Comparison of ENCODE assay signal across 23 cellular contexts in genomic region chr6:152482289-152482688, GRCh38.
DNase-seq lines count a peak whose midpoint lies in the region; ATAC-seq, FAIRE-seq and TF ChIP-seq lines count a peak whose summit lies in the region.
"Had no signal": no experiment of that assay in that cellular context is flagged by ENCODE, and none has a peak within 500 bp of the region (broad histone marks: within the 10 kb centered on the region; RNA-seq: fewer than 3 reads in every experiment).

No MANE protein-coding gene starts in this region.

- DNase-seq in A549 (ENCODE audit: low read depth in 1 of 2, low spot score in 1 of 2) (no peak), IMR-90 (no peak), osteoblast (ENCODE audit: insufficient read length, low spot score, missing footprints) (peak; percentile 59), H7 (no peak)
- no peak for DNase-seq in stimulated activated CD4-positive, alpha-beta T cell treated with anti-CD3 and anti-CD28 coated beads, Interleukin-15, amount 100 ng/mL, for 24 hours
- DNase-seq: 8988T; AML-193; CD4-positive, alpha-beta memory T cell; CD8-positive, alpha-beta memory T cell; COR-L47; DMS 273 treated with DMSO at 0.1 percent for 48 hours; DMS153; DMS53; DMS79; DND-41; EL; GDM1 had no signal

- H3K79me1 ChIP-seq in IMR-90 (ENCODE audit: low read depth in 1 of 2, low read length in 2 of 2) = no peaks in the 10 kb centered on the region; a peak in 1 of 4 replicates

- H3K18ac ChIP-seq in IMR-90 (ENCODE audit: low read depth, low read length) = no peak overlapping the region

- no peak overlapping the region for H3K56ac ChIP-seq in IMR-90 (ENCODE audit: extremely low read depth, insufficient read depth, low read length)

- H4K91ac ChIP-seq in IMR-90 (ENCODE audit: insufficient read depth, low read depth, low read length) = no peak overlapping the region

- H2BK15ac ChIP-seq in IMR-90 (ENCODE audit: low read depth, low read length) = no peak overlapping the region

- H4K20me1 ChIP-seq in IMR-90 (ENCODE audit: insufficient read depth, low read length) (no peaks in the 10 kb centered on the region), osteoblast (ENCODE audit: insufficient read depth, low read length) (no peaks in the 10 kb centered on the region)
- H4K20me1 ChIP-seq: BLaER1 treated with 17β-estradiol and CSF1 and Interleukin-3, amounts not matched to agents 10 nM and 100 nM had no signal

- H3K9me3 ChIP-seq in A549 (no peaks in the 10 kb centered on the region), IMR-90 (ENCODE audit: control insufficient read depth, insufficient read depth, low read length) (no peaks in the 10 kb centered on the region), osteoblast (ENCODE audit: low read depth, low read length) (no peaks in the 10 kb centered on the region)
- H3K9me3 ChIP-seq: BLaER1 treated with 17β-estradiol and CSF1 and Interleukin-3, amounts not matched to agents 10 nM and 100 nM had no signal

- H3K4me3 ChIP-seq in A549 (no peak overlapping the region), IMR-90 (ENCODE audit: insufficient read depth, low read depth, low read length) (no peak overlapping the region), osteoblast (ENCODE audit: insufficient read depth, low read length) (no peak overlapping the region), H7 (ENCODE audit: insufficient read depth, low read depth, low read length) (no peak overlapping the region)
- H3K4me3 ChIP-seq: BLaER1 treated with 17β-estradiol and CSF1 and Interleukin-3, amounts not matched to agents 10 nM and 100 nM; GM12878 had no signal

- no peak overlapping the region for H2AK9ac ChIP-seq in IMR-90 (replicated peaks; ENCODE audit: low read depth, low read length, poor library complexity)

- H3K23ac ChIP-seq in IMR-90 (ENCODE audit: low read depth, low read length) = no peak overlapping the region

- H3K4me2 ChIP-seq in A549 (no peak overlapping the region), IMR-90 (ENCODE audit: low read depth, low read length) (no peak overlapping the region), osteoblast (ENCODE audit: insufficient read depth, low read length) (no peak overlapping the region)
- H3K4me2 ChIP-seq: BLaER1 treated with 17β-estradiol and CSF1 and Interleukin-3, amounts not matched to agents 10 nM and 100 nM had no signal

- POLR2A ChIA-PET in A549 (lab: Yijun Ruan, JAX) (no interaction called here), IMR-90 (lab: Charles Lee; ENCODE audit: unreplicated experiment) (no interaction called here)

- H2AFZ ChIP-seq in IMR-90 (replicated peaks; ENCODE audit: low read length, poor library complexity) (no peak overlapping the region), osteoblast (ENCODE audit: low read length) (no peak overlapping the region)

- intact Hi-C loops in IMR-90 (cut with micrococcal nuclease) = loop anchor here (10.0 kb wide), 1 partner anchor 463 kb away; no protein-coding TSS in a partner anchor

- H2AK5ac ChIP-seq in IMR-90 (ENCODE audit: low read depth, low read length) = no peak overlapping the region

- H3K27ac ChIP-seq in A549 (no peak overlapping the region), IMR-90 (ENCODE audit: insufficient read depth, low read length) (no peak overlapping the region), osteoblast (ENCODE audit: low read depth, low read length) (no peak overlapping the region)
- H3K27ac ChIP-seq: BLaER1 treated with 17β-estradiol and CSF1 and Interleukin-3, amounts not matched to agents 10 nM and 100 nM; C4-2B had no signal

- H3K14ac ChIP-seq in IMR-90 (replicated peaks; ENCODE audit: low read depth, low read length) = no peak overlapping the region

- WGBS in A549 (ENCODE audit: missing lambda C conversion rate) = 88% methylated on average over 1 of the region's 1 CpG
- WGBS in IMR-90 (ENCODE audit: extremely low coverage in 2 of 2, insufficient read length in 1 of 2), 2 experiments = no CpG with 5 or more reads among the region's 1 CpG

- no peak overlapping the region for H2BK5ac ChIP-seq in IMR-90 (ENCODE audit: low read depth, low read length, poor library complexity, severe bottlenecking)

- no peak for FAIRE-seq in A549 (lab: Jason Lieb, UNC)
- FAIRE-seq: A204.1, GM12878, GM12892, GM18507 had no signal

- H3K9ac ChIP-seq in IMR-90 (ENCODE audit: low read depth, low read length) = no peak overlapping the region
- H3K9ac ChIP-seq: BLaER1 treated with 17β-estradiol and CSF1 and Interleukin-3, amounts not matched to agents 10 nM and 100 nM had no signal

- TF ChIP-seq POLR2A in A549 (IDR thresholded peaks at IDR 0.05; ENCODE audit: low read length) (no peak), IMR-90 (IDR thresholded peaks at IDR 0.05; ENCODE audit: low read depth, low read length) (no peak)

- no peak for TF ChIP-seq EP300 in A549 (IDR thresholded peaks at IDR 0.05)

- H3K79me2 ChIP-seq in osteoblast (ENCODE audit: insufficient read depth, low read length) = no peaks in the 10 kb centered on the region

- BruUV-seq in IMR-90 (replicated peaks; lab: Mats Ljungman, UMichigan) = no TSS peak

- no peak overlapping the region for H2BK20ac ChIP-seq in IMR-90 (ENCODE audit: low read depth, low read length)

- peaks cover 5% of the 10 kb centered on the region; the same call in 1 of the 2 replicates for H3K36me3 ChIP-seq in IMR-90 (ENCODE audit: control insufficient read depth, insufficient read depth, low read length)
- H3K36me3 ChIP-seq in osteoblast (ENCODE audit: insufficient read depth, low read length) = no peaks in the 10 kb centered on the region
- H3K36me3 ChIP-seq in H7 (replicated peaks; ENCODE audit: control insufficient read depth, insufficient read depth, low read length) = no peaks in the 10 kb centered on the region
- H3K36me3 ChIP-seq: BLaER1 treated with 17β-estradiol and CSF1 and Interleukin-3, amounts not matched to agents 10 nM and 100 nM had no signal

- H4K5ac ChIP-seq in IMR-90 (ENCODE audit: low read depth, low read length) = no peak overlapping the region

- no peak overlapping the region for H2BK120ac ChIP-seq in IMR-90 (ENCODE audit: low read depth, low read length)

- dilution Hi-C loops in IMR-90 (cut with HindIII; ENCODE audit: low sequenced_read_pairs, unreplicated experiment) = no loop called here

- H4K8ac ChIP-seq in IMR-90 (ENCODE audit: low read depth in 2 of 2, low read length in 2 of 2) = no peak overlapping the region

- H3K4me1 ChIP-seq in A549 (no peaks in the 10 kb centered on the region), IMR-90 (ENCODE audit: control insufficient read depth, insufficient read depth, low read length) (no peaks in the 10 kb centered on the region), osteoblast (ENCODE audit: insufficient read depth, low read length) (no peaks in the 10 kb centered on the region)
- H3K4me1 ChIP-seq: BLaER1 treated with 17β-estradiol and CSF1 and Interleukin-3, amounts not matched to agents 10 nM and 100 nM had no signal

- CTCF ChIA-PET in A549 (lab: Yijun Ruan, JAX) (interaction anchor here (0.7 to 1.0 kb wide), 3 partner anchors 9 to 199 kb away, joined by 3 read pairs; no protein-coding TSS in a partner anchor), IMR-90 (lab: Yijun Ruan, JAX) (no interaction called here)

- TF ChIP-seq CTCF in A549 (IDR thresholded peaks at IDR 0.05) (no peak), IMR-90 (conservative IDR thresholded peaks at IDR 0.05; ENCODE audit: low read depth, low read length) (no peak), osteoblast (IDR thresholded peaks at IDR 0.05; ENCODE audit: extremely low read depth, low read depth, low read length) (no peak)

- H3K27me3 ChIP-seq in IMR-90 (ENCODE audit: control insufficient read depth, insufficient read depth, low read length) (no peaks in the 10 kb centered on the region), osteoblast (ENCODE audit: insufficient read depth, low read length) (no peaks in the 10 kb centered on the region), H7 (ENCODE audit: control insufficient read depth, insufficient read depth, low read length) (no peaks in the 10 kb centered on the region)
- H3K27me3 ChIP-seq: BLaER1 treated with 17β-estradiol and CSF1 and Interleukin-3, amounts not matched to agents 10 nM and 100 nM had no signal

- in situ Hi-C loops in IMR-90 (cut with MboI; ENCODE audit: low sequenced_read_pairs) = loop anchor here (10.0 kb wide), 1 partner anchor 183 kb away; no protein-coding TSS in a partner anchor

- no peaks in the 10 kb centered on the region for H3K9me1 ChIP-seq in IMR-90 (ENCODE audit: insufficient read depth, low read length)

- no peak for ATAC-seq in A549
- no peak for ATAC-seq in IMR-90 (ENCODE audit: low read depth)
- ATAC-seq: GM12878 had no signal

- H3K4ac ChIP-seq in IMR-90 (ENCODE audit: low read depth, low read length) = no peak overlapping the region

- TF ChIP-seq RAD21 in A549 (conservative IDR thresholded peaks at IDR 0.05 in 1 of 2, IDR thresholded peaks at IDR 0.05 in 1 of 2) (no peak), IMR-90 (IDR thresholded peaks at IDR 0.05; ENCODE audit: low read length) (no peak)

TF ChIP-seq in A549, 52 proteins besides CTCF, POLR2A, EP300 and RAD21:
- TF ChIP-seq MAFK (IDR thresholded peaks at IDR 0.05; ENCODE audit: partially characterized antibody) (peak; percentile 38), PBX3 (IDR thresholded peaks at IDR 0.05) (no peak)

TF ChIP-seq in IMR-90, 13 proteins besides CTCF, POLR2A, EP300 and RAD21:
- TF ChIP-seq NFE2L2 (IDR thresholded peaks at IDR 0.05; ENCODE audit: low read depth, low read length) = no peak
- peak; percentile 68 for TF ChIP-seq MAFK (IDR thresholded peaks at IDR 0.05; ENCODE audit: low read depth, low read length)
